20 cellular contexts compared by ENCODE assay signal in genomic region chr2:17892726-17893534, GRCh38. TPM values are rescaled to one million over a fixed set of nuclear protein-coding genes. Genes with fewer than 3 reads are reported as not detected.
DNase-seq lines count a peak whose midpoint lies in the region; ATAC-seq and TF ChIP-seq lines count a peak whose summit lies in the region.
"Had no signal": no experiment of that assay in that cellular context is flagged by ENCODE, and none has a peak within 500 bp of the region (broad histone marks: within the 10 kb centered on the region; RNA-seq: fewer than 3 reads in every experiment).

No MANE protein-coding gene starts in this region.

- H3K9ac ChIP-seq in HCT116 (ENCODE audit: low read length) (peak overlapping the region; percentile 17; the same call in 1 of the 2 replicates), NT2/D1 (ENCODE audit: insufficient read length, low read depth) (peak overlapping the region; percentile 21), iPS-20b (ENCODE audit: low read depth, low read length) (peak overlapping the region; percentile 27; the same call in 1 of the 2 replicates)

- no peak overlapping the region for H3K4me3 Mint-ChIP-seq in T-helper 2 cell treated with Interferon-gamma antibody and Interleukin-4, amounts not matched to agents 5 μg/mL and 100 μg/mL, for 36 hours
- H3K4me3 Mint-ChIP-seq: activated CD4-positive, alpha-beta T cell treated with anti-CD3 and anti-CD28 coated beads for 36 hours; activated naive CD8-positive, alpha-beta T cell treated with anti-CD3 and anti-CD28 coated beads, Interleukin-2, amount 10 ng/mL, durations not matched to agents 7 days and 5 days had no signal

- H3K9me2 ChIP-seq in HCT116 (ENCODE audit: insufficient read depth): no peaks in the 10 kb centered on the region

- H3K9me3 Mint-ChIP-seq in T-helper 2 cell treated with Interferon-gamma antibody and Interleukin-4, amounts not matched to agents 5 μg/mL and 100 μg/mL, for 36 hours: no peaks in the 10 kb centered on the region

- intact Hi-C loops in HCT116 (cut with micrococcal nuclease): no loop called here

- H3K27me3 ChIP-seq in HCT116 (ENCODE audit: insufficient read depth, low read length) (no peaks in the 10 kb centered on the region), NT2/D1 (ENCODE audit: insufficient read depth, insufficient read length) (no peaks in the 10 kb centered on the region), iPS-20b (ENCODE audit: insufficient read depth, low read length) (no peaks in the 10 kb centered on the region)
- H3K27me3 ChIP-seq: pancreas had no signal

- H4K20me1 ChIP-seq in HCT116 (ENCODE audit: insufficient read depth): no peaks in the 10 kb centered on the region

- no peaks in the 10 kb centered on the region for H3K79me2 ChIP-seq in HCT116 (ENCODE audit: insufficient read depth, low read length)

- ATAC-seq in HCT116: peak; percentile 80
- ATAC-seq: activated CD4-positive, alpha-beta T cell treated with anti-CD3 and anti-CD28 coated beads for 36 hours; Panc1; pancreas had no signal

- H3K27ac Mint-ChIP-seq in T-helper 2 cell treated with Interferon-gamma antibody and Interleukin-4, amounts not matched to agents 5 μg/mL and 100 μg/mL, for 36 hours: no peak overlapping the region
- H3K27ac Mint-ChIP-seq: activated CD4-positive, alpha-beta T cell treated with anti-CD3 and anti-CD28 coated beads for 36 hours; activated naive CD8-positive, alpha-beta T cell treated with anti-CD3 and anti-CD28 coated beads, Interleukin-2, amount 10 ng/mL, durations not matched to agents 7 days and 5 days had no signal

- no peaks in the 10 kb centered on the region for H3K9me3 ChIP-seq in HCT116 (ENCODE audit: control insufficient read depth in 1 of 2, insufficient read depth in 1 of 2, low read depth in 1 of 2, low read length in 2 of 2)
- H3K9me3 ChIP-seq in NT2/D1 (ENCODE audit: insufficient read depth, low read length): no peaks in the 10 kb centered on the region
- H3K9me3 ChIP-seq in iPS-20b (ENCODE audit: insufficient read depth, low read depth, low read length): no peaks in the 10 kb centered on the region; the same call in 1 of the 2 replicates
- H3K9me3 ChIP-seq: pancreas had no signal

- H3K4me3 ChIP-seq in HCT116 (replicated peaks in 1 of 2; ENCODE audit: low read depth in 1 of 2, low read length in 2 of 2) (no peak overlapping the region), NT2/D1 (ENCODE audit: insufficient read length, low read depth) (no peak overlapping the region), iPS-20b (ENCODE audit: low read length) (peak overlapping the region; percentile 33; the same call in 1 of the 2 replicates)
- H3K4me3 ChIP-seq: pancreas had no signal

- CTCF ChIA-PET in HCT116 (lab: Charles Lee): interaction anchor here (1.3 kb wide), 1 partner anchor 13 kb away, joined by 3 read pairs; no protein-coding TSS in a partner anchor

- peak overlapping the region; percentile 58 for H3K4me2 ChIP-seq in HCT116 (ENCODE audit: low read length)

- no peak overlapping the region for H2AFZ ChIP-seq in HCT116 (ENCODE audit: low read depth, low read length, poor library complexity, severe bottlenecking)

- peaks cover 2% of the 10 kb centered on the region for H3K27me3 Mint-ChIP-seq in T-helper 2 cell treated with Interferon-gamma antibody and Interleukin-4, amounts not matched to agents 5 μg/mL and 100 μg/mL, for 36 hours (ENCODE audit: low read depth)

- POLR2A ChIA-PET in HCT116 (lab: Charles Lee): no interaction called here

- H3K27ac ChIP-seq in HCT116 (ENCODE audit: low read depth, low read length): no peak overlapping the region
- peak overlapping the region; percentile 34 for H3K27ac ChIP-seq in iPS-20b (ENCODE audit: low read length)
- H3K27ac ChIP-seq: pancreas had no signal

- no TSS peak for BruUV-seq in HCT116 (replicated peaks; lab: Mats Ljungman, UMichigan)

- no peak for TF ChIP-seq POLR2A in HCT116 (IDR thresholded peaks at IDR 0.05; ENCODE audit: borderline replicate concordance, extremely low read depth, insufficient read depth, insufficient read length)

- H3K36me3 Mint-ChIP-seq in T-helper 2 cell treated with Interferon-gamma antibody and Interleukin-4, amounts not matched to agents 5 μg/mL and 100 μg/mL, for 36 hours (ENCODE audit: low read depth): no peaks in the 10 kb centered on the region
- H3K36me3 Mint-ChIP-seq: activated naive CD8-positive, alpha-beta T cell treated with anti-CD3 and anti-CD28 coated beads, Interleukin-2, amount 10 ng/mL, durations not matched to agents 7 days and 5 days had no signal

- H3K4me1 Mint-ChIP-seq in T-helper 2 cell treated with Interferon-gamma antibody and Interleukin-4, amounts not matched to agents 5 μg/mL and 100 μg/mL, for 36 hours (ENCODE audit: low read depth): no peaks in the 10 kb centered on the region
- H3K4me1 Mint-ChIP-seq: activated CD4-positive, alpha-beta T cell treated with anti-CD3 and anti-CD28 coated beads for 36 hours; activated naive CD8-positive, alpha-beta T cell treated with anti-CD3 and anti-CD28 coated beads, Interleukin-2, amount 10 ng/mL, durations not matched to agents 7 days and 5 days had no signal

- DNase-seq in COLO668 (lab: John Stamatoyannopoulos, UW; ENCODE audit: unreplicated experiment): peak; percentile 51
- no peak for DNase-seq in HCT116 (ENCODE audit: low read depth, low spot score)
- peak; percentile 23 for DNase-seq in NT2/D1 (ENCODE audit: low read depth, low spot score)
- DNase-seq in cerebellar cortex (ENCODE audit: low spot score): no peak
- DNase-seq in activated CD4-positive, alpha-beta T cell treated with anti-CD3 and anti-CD28 coated beads, Interleukin-2, amount 50 U/mL, for 4 hours: no peak
- no peak for DNase-seq in T-helper 2 cell treated with Interferon-gamma antibody and Interleukin-4, amounts not matched to agents 5 μg/mL and 100 μg/mL, for 36 hours (ENCODE audit: low spot score)
- no peak for DNase-seq in SW 1271 (lab: John Stamatoyannopoulos, UW)
- DNase-seq: activated CD4-positive, alpha-beta T cell treated with anti-CD3 and anti-CD28 coated beads for 36 hours; activated naive CD8-positive, alpha-beta T cell treated with anti-CD3 and anti-CD28 coated beads, Interleukin-2, amount 10 ng/mL, durations not matched to agents 7 days and 5 days; activated T-cell treated with anti-CD3 and anti-CD28 coated beads, Interleukin-2, amount 50 U/mL, for 1 hour; AML-193; central memory CD4-positive, alpha-beta T cell; kidney; MM.1S; NCI-H2107; pancreas; stimulated activated CD4-positive, alpha-beta T cell treated with anti-CD3 and anti-CD28 coated beads, Interleukin-12 subunit alpha, Interleukin-12 subunit beta, amount 100 ng/mL, for 4 hours had no signal

- H3K36me3 ChIP-seq in HCT116 (ENCODE audit: control insufficient read depth in 1 of 2, insufficient read depth in 2 of 2, low read length in 2 of 2) (no peaks in the 10 kb centered on the region), NT2/D1 (ENCODE audit: insufficient read depth, insufficient read length, low read length) (no peaks in the 10 kb centered on the region), iPS-20b (ENCODE audit: insufficient read depth, low read depth, low read length) (no peaks in the 10 kb centered on the region)
- H3K36me3 ChIP-seq: pancreas had no signal

- H3K4me1 ChIP-seq in HCT116 (ENCODE audit: control insufficient read depth in 1 of 2, insufficient read depth in 2 of 2, low read length in 2 of 2) (peaks cover 0 to 12% of the 10 kb centered on the region in 2 experiments; a peak in 2 of 4 replicates), NT2/D1 (ENCODE audit: insufficient read depth, insufficient read length) (no peaks in the 10 kb centered on the region), iPS-20b (ENCODE audit: insufficient read depth, low read length) (peaks cover 11% of the 10 kb centered on the region)

- RAD21 ChIA-PET in HCT116 (lab: Charles Lee; ENCODE audit: low non-redundant PET in 1 of 2, low total read pairs in 2 of 2, uncharacterized antibody in 2 of 2, unreplicated experiment in 2 of 2): interaction anchor here in 1 of 2 experiments (0.6 kb wide), 1 partner anchor 494 kb away, joined by 4 read pairs; no protein-coding TSS in a partner anchor

- TF ChIP-seq RAD21 in HCT116 (IDR thresholded peaks at IDR 0.05; ENCODE audit: low read depth): no peak

- TF ChIP-seq CTCF in HCT116 (IDR thresholded peaks at IDR 0.05 in 2 of 3, conservative IDR thresholded peaks at IDR 0.05 in 1 of 3; ENCODE audit: borderline replicate concordance in 1 of 3, insufficient read depth in 1 of 3, low read depth in 2 of 3, low read length in 2 of 3): no peak

TF ChIP-seq in HCT116, 20 proteins besides CTCF, POLR2A, EP300 and RAD21 (continues in another document):
- TF ChIP-seq REST (IDR thresholded peaks at IDR 0.05; ENCODE audit: low read depth): no peak
- no peak for TF ChIP-seq ATF3 (IDR thresholded peaks at IDR 0.05)
- TF ChIP-seq EZH2phosphoT487 (IDR thresholded peaks at IDR 0.05; ENCODE audit: borderline replicate concordance): no peak
- TF ChIP-seq SIN3A (IDR thresholded peaks at IDR 0.05; ENCODE audit: low read depth): no peak
- TF ChIP-seq CEBPB (IDR thresholded peaks at IDR 0.05; ENCODE audit: low read depth): no peak

RNA-seq across cellular contexts. Expression of gene KCNS3, which starts 14.5 kb away (rescaled TPM):
- 5.2 TPM for total RNA-seq in HCT116 (2021; ENCODE audit: unreplicated experiment)
- 2.5 and 3.9 TPM in 2 replicates for polyA plus RNA-seq in HCT116 (2012)
- total RNA-seq: activated naive CD8-positive, alpha-beta T cell treated with anti-CD3 and anti-CD28 coated beads, Interleukin-2, amount 10 ng/mL, durations not matched to agents 7 days and 5 days; T-helper 2 cell treated with Interferon-gamma antibody and Interleukin-4, amounts not matched to agents 100 ng/mL and 5 ng/mL, for 36 hours had no signal

Comparison
In these comparisons a context has a peak if more than half of its experiments do, and no peak if none do; other contexts are left out.
1. DNase-seq: peak in COLO668 (single experiment) and NT2/D1 (single experiment); none in HCT116 (single experiment), cerebellar cortex (single experiment), activated CD4-positive, alpha-beta T cell treated with anti-CD3 and anti-CD28 coated beads, Interleukin-2, amount 50 U/mL, for 4 hours (0 of 2), T-helper 2 cell treated with Interferon-gamma antibody and Interleukin-4, amounts not matched to agents 5 μg/mL and 100 μg/mL, for 36 hours (single experiment) and SW 1271 (0 of 2).
2. Peak in every context shown above with its lines, with median percentiles within 50 percentile points of each other: H3K9ac ChIP-seq.